Comparison of ENCODE assay signal across 7 cellular contexts in the genomic region with DNA sequence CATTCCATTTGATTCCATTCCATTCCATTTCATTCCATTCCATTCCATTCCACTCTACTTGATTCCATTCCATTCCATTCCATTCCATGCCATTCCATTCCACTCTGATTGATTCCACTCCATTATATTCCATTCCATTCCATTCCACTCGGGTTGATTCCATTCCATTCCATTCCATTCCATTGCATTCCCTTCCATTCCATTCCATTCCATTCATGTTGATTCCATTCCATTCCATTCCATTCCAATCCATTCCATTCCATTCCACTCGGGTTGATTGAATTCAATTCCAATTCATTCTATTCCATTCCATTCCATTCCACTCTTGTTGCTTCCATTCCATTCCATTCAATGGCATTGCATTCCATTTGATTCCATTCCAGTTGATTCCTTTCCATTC.
DNase-seq lines count a peak whose midpoint lies in the region; ATAC-seq, FAIRE-seq and TF ChIP-seq lines count a peak whose summit lies in the region.
"Not testable (repeated sequence)": the region's sequence is repeated elsewhere in the genome, so short reads cannot be mapped to it uniquely, and the experiment has no call there.

No MANE protein-coding gene starts in this region.

- TF ChIP-seq EP300 in upper lobe of left lung (IDR thresholded peaks at IDR 0.05): not testable (repeated sequence)

- not testable (repeated sequence) for H3K36me3 ChIP-seq in bronchial epithelial cell (ENCODE audit: control insufficient read depth, insufficient read depth, low read length); mucosa of descending colon (ENCODE audit: low read depth); upper lobe of left lung

- FAIRE-seq in bronchial epithelial cell (lab: Jason Lieb, UNC): not testable (repeated sequence)

- H3K9me3 ChIP-seq in mucosa of descending colon (peaks cover 17% of the 10 kb centered on the region), upper lobe of left lung (peaks cover 0 to 29% (median 19%) of the 10 kb centered on the region in 4 donors)

- H3K27ac ChIP-seq in upper lobe of left lung: not testable (repeated sequence)

- intact Hi-C loops in left ventricle myocardium superior (cut with micrococcal nuclease); mucosa of descending colon (cut with DNase I, micrococcal nuclease): not testable (repeated sequence)

- WGBS in upper lobe of left lung, 2 donors: 56 to 59% methylated on average over 2 of the region's 2 CpGs

- not testable (repeated sequence) for TF ChIP-seq CTCF in bronchial epithelial cell (IDR thresholded peaks at IDR 0.05; ENCODE audit: insufficient read depth, low read length, severe bottlenecking); mucosa of descending colon (IDR thresholded peaks at IDR 0.05); upper lobe of left lung (IDR thresholded peaks at IDR 0.05)

- H3K27me3 ChIP-seq in bronchial epithelial cell (ENCODE audit: control insufficient read depth, insufficient read depth, low read length); upper lobe of left lung: not testable (repeated sequence)

- not testable (repeated sequence) for TF ChIP-seq POLR2A in upper lobe of left lung (IDR thresholded peaks at IDR 0.05)

- not testable (repeated sequence) for H3K4me3 ChIP-seq in bronchial epithelial cell (ENCODE audit: low read depth, low read length); mucosa of descending colon; upper lobe of left lung

- ATAC-seq in GM18498 (IDR thresholded peaks at IDR 0.05; ENCODE audit: unreplicated experiment): peak; percentile 19
- ATAC-seq in HG02610 (IDR thresholded peaks at IDR 0.05; ENCODE audit: unreplicated experiment): peak; percentile 15
- ATAC-seq in esophagus mucosa: peak; percentile 40
- ATAC-seq in left ventricle myocardium superior: peak; percentile 22
- peak; percentile 29 for ATAC-seq in mucosa of descending colon
- peak; percentile 32 to 54 for ATAC-seq in upper lobe of left lung (ENCODE audit: low FRiP score in 2 of 2)

- H3K4me1 ChIP-seq in mucosa of descending colon (ENCODE audit: low read depth); upper lobe of left lung: not testable (repeated sequence)

- peak; percentile 36 for DNase-seq in bronchial epithelial cell (ENCODE audit: low read depth)
- DNase-seq in left ventricle myocardium superior, mucosa of descending colon, upper lobe of left lung: not testable (repeated sequence)
